ENCODE assay signal across 19 cellular contexts in the genomic region with DNA sequence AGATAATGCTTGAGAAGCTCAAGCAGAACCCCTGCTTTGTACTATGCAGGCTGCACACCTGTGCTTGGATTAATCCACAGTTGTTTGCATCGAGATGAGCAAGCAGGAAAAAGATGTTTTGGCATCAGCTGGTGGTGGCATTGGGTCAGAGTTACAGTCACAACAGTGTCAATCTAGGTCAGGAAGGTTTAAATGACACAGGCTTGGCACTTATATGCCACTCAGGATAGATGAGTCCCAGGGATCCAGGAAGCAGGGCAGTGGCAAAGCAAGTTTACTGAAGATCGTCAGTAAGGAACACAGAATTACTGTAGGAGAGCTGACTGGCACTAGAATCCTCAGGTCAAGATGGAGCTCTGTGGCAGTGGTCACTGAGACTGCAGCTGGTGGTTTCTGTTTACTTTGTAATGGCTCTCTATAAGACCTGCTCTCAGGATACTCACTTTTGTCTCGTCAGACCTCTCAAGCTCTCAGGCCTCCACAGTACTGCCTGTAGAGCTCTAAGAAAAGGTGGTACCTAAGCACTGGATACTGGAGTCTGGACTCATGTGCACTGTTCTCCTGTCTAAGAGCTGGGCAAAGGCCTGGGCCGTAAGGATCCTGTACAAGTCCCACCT.
"Had no signal": no experiment of that assay in that cellular context is flagged by ENCODE, and none has a peak within 500 bp of the region (broad histone marks: within the 10 kb centered on the region; RNA-seq: fewer than 3 reads in every experiment).

No MANE protein-coding gene starts in this region.

- H3K9me3 ChIP-seq: breast epithelium, gastrocnemius medialis, spleen had no signal

- H3K27me3 Mint-ChIP-seq: activated naive CD4-positive, alpha-beta T cell treated with anti-CD3 and anti-CD28 coated beads, Interleukin-2, amount 50 U/mL, for 24 hours had no signal

- H3K4me3 ChIP-seq: breast epithelium, gastrocnemius medialis, spleen had no signal

- H3K36me3 ChIP-seq: breast epithelium, gastrocnemius medialis, spleen had no signal

- H3K4me1 ChIP-seq: breast epithelium, gastrocnemius medialis, spleen had no signal

- H3K27ac ChIP-seq: breast epithelium, gastrocnemius medialis, spleen had no signal

- H3K4me1 Mint-ChIP-seq: activated naive CD4-positive, alpha-beta T cell treated with anti-CD3 and anti-CD28 coated beads, Interleukin-2, amount 50 U/mL, for 24 hours had no signal

- H3K9me3 Mint-ChIP-seq: activated naive CD4-positive, alpha-beta T cell treated with anti-CD3 and anti-CD28 coated beads, Interleukin-2, amount 50 U/mL, for 24 hours had no signal

- H3K27ac Mint-ChIP-seq: activated naive CD4-positive, alpha-beta T cell treated with anti-CD3 and anti-CD28 coated beads, Interleukin-2, amount 50 U/mL, for 24 hours had no signal

- H3K4me3 Mint-ChIP-seq: activated naive CD4-positive, alpha-beta T cell treated with anti-CD3 and anti-CD28 coated beads, Interleukin-2, amount 50 U/mL, for 24 hours had no signal

- ATAC-seq: activated CD4-positive, CD25-positive, alpha-beta regulatory T cell treated with anti-CD3 and anti-CD28 coated beads, Interleukin-2, amount 50 U/mL, for 24 hours; gastrocnemius medialis; left lobe of liver had no signal

- H3K36me3 Mint-ChIP-seq: activated naive CD4-positive, alpha-beta T cell treated with anti-CD3 and anti-CD28 coated beads, Interleukin-2, amount 50 U/mL, for 24 hours had no signal

- DNase-seq: activated CD8-positive, alpha-beta memory T cell treated with anti-CD3 and anti-CD28 coated beads for 24 hours; activated CD8-positive, alpha-beta memory T cell treated with anti-CD3 and anti-CD28 coated beads, Interleukin-2, amount 50 U/mL, for 48 hours; activated effector memory CD4-positive, alpha-beta T cell treated with anti-CD3 and anti-CD28 coated beads, Interleukin-2, amount 50 U/mL, for 16 hours; activated T-cell treated with anti-CD3 and anti-CD28 coated beads, Interleukin-2, amount 50 U/mL, for 48 hours; cerebellar nuclear complex; cortex of kidney; gastrocnemius medialis; head of caudate nucleus; midbrain; occipital lobe; posterior cingulate gyrus; retina; spleen; stimulated activated CD4-positive, alpha-beta T cell treated with anti-CD3 and anti-CD28 coated beads, Interleukin-4, amount 100 ng/mL, for 4 hours; stimulated activated naive CD4-positive, alpha-beta T cell had no signal

- H3K27me3 ChIP-seq: breast epithelium, gastrocnemius medialis, spleen had no signal
